In the genomic region with DNA sequence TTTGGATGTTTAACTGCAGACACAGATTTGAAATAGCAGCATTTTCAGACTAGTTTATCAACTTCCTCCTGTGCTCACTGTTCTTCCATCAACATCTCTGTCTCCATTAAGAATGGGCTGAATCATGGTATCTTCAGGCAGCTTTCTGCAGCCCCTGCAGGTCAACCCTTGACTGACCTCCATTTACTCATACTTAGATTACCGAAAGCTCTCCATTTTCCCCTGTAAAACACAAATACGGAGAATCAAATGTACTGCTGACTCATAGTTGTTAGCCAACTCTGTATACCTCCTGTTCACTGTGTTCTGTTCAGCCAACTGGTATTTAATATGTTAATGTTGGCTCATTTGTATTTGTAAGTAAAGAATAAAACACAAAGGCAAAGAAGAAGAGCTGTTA, we compare ENCODE assay signal across 15 cellular contexts.
A peak's percentile ranks its signal among the peaks of the same experiment; 100 is the strongest.
DNase-seq lines count a peak whose midpoint lies in the region; ATAC-seq, FAIRE-seq and TF ChIP-seq lines count a peak whose summit lies in the region.
"Had no signal": no experiment of that assay in that cellular context is flagged by ENCODE, and none has a peak within 500 bp of the region (broad histone marks: within the 10 kb centered on the region; RNA-seq: fewer than 3 reads in every experiment).

No MANE protein-coding gene starts in this region.

- intact Hi-C loops in PC-9 (cut with micrococcal nuclease; ENCODE audit: unreplicated experiment), result no loop called here

- H4K20me1 ChIP-seq in PC-9 (ENCODE audit: insufficient read depth), result no peaks in the 10 kb centered on the region

- H3F3A ChIP-seq in PC-9 (ENCODE audit: insufficient read depth, low read depth), result no peaks in the 10 kb centered on the region

- H3K4me2 ChIP-seq in PC-9, result no peak overlapping the region

- no peak overlapping the region for H3K4me3 ChIP-seq in PC-9
- no peak overlapping the region for H3K4me3 ChIP-seq in neuron (ENCODE audit: low read length)

- no peak for TF ChIP-seq CTCF in PC-9 (conservative IDR thresholded peaks at IDR 0.05)

- 0 out of 2 replicates have a peak, but pooled peaks cover 2% of the 10 kb centered on the region for H3K9me3 ChIP-seq in PC-9 (ENCODE audit: insufficient read depth, low read depth)
- no peaks in the 10 kb centered on the region for H3K9me3 ChIP-seq in neuron (ENCODE audit: low read length)

- ATAC-seq in HG03354 (IDR thresholded peaks at IDR 0.05; ENCODE audit: poor library complexity, severe bottlenecking, unreplicated experiment) (no peak), HG03342 (IDR thresholded peaks at IDR 0.05; ENCODE audit: unreplicated experiment) (no peak)

- DNase-seq in HCEC 1CT (peak; percentile 74), PC-9 (peak in 1 of 2 experiments; percentile 31), dermis blood vessel endothelial cell (peak; percentile 5), SIG-M5 (lab: John Stamatoyannopoulos, UW) (no peak), GM12892 (ENCODE audit: insufficient read length) (no peak)
- DNase-seq: activated CD4-positive, alpha-beta T cell treated with anti-CD3 and anti-CD28 coated beads, Interleukin-2, amount 50 U/mL, for 1 hour; erythroblast; immature natural killer cell; NCI-H187 treated with DMSO at 0.1 percent for 48 hours; retina; SW 1271 had no signal

- H3K27ac ChIP-seq in PC-9, result no peak overlapping the region
- H3K27ac ChIP-seq: C4-2B had no signal

- H3K27me3 ChIP-seq in PC-9 (ENCODE audit: insufficient read depth, low read depth), result no peaks in the 10 kb centered on the region
- H3K27me3 ChIP-seq in neuron (ENCODE audit: insufficient read depth, low read length), result no peaks in the 10 kb centered on the region

- TF ChIP-seq POLR2A in GM12892 (IDR thresholded peaks at IDR 0.05; ENCODE audit: low read depth, low read length), result no peak

- peak overlapping the region; percentile 59; the same call in 1 of the 2 replicates for H2AFZ ChIP-seq in PC-9
- peak overlapping the region; percentile 44 for H2AFZ ChIP-seq in neuron (ENCODE audit: low read depth, low read length)

- POLR2A ChIA-PET in PC-9 (lab: Charles Lee; ENCODE audit: unreplicated experiment), result no interaction called here

- no peaks in the 10 kb centered on the region for H3K9me2 ChIP-seq in PC-9 (ENCODE audit: insufficient read depth)

- H3K4me1 ChIP-seq in PC-9 (replicated peaks; ENCODE audit: insufficient read depth) (peaks cover 15% of the 10 kb centered on the region), neuron (ENCODE audit: insufficient read depth, low read length) (peaks cover 10% of the 10 kb centered on the region)

- no peaks in the 10 kb centered on the region for H3K79me2 ChIP-seq in PC-9 (ENCODE audit: low read depth)

- CTCF ChIA-PET in PC-9 (lab: Charles Lee), result no interaction called here

- BruUV-seq in PC-9 (replicated peaks; lab: Mats Ljungman, UMichigan), result no TSS peak

- FAIRE-seq in GM12892 (lab: Jason Lieb, UNC), result no peak

- H3K36me3 ChIP-seq in PC-9 (ENCODE audit: low read depth) (no peaks in the 10 kb centered on the region), neuron (ENCODE audit: insufficient read depth, low read length) (no peaks in the 10 kb centered on the region)

Comparison
In these comparisons a context has a peak if more than half of its experiments do, and no peak if none do; other contexts are left out.
1. DNase-seq: peak in HCEC 1CT (single experiment) and dermis blood vessel endothelial cell (single experiment); none in SIG-M5 (single experiment) and GM12892 (single experiment).